ENCODE assay signal across 21 cellular contexts in the genomic region with DNA sequence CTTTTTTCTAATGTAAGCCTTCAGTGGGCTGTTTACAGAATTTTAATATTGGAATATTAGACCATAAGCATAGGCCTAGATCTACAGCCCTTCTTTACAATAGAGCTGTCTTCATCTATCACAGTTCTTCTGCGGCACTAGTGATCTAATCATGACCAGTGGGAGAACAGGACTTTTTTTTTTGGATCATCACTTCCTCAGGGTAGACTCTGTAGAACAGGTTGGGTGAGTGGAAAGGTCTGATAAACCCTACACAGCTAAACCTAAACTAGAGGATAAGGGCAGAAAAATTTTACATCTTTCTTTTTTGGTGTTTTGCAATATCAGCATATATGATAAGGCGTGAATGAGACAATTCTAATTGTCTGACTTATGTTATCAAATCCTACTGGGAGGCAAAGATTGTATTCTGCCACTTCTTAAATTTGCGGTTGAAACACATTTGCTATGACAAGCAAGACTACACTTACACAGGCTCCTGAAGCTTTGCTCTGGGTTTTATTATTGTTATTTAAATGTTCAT. TPM values are rescaled to one million over a fixed set of nuclear protein-coding genes. Genes with fewer than 3 reads are reported as not detected.
DNase-seq lines count a peak whose midpoint lies in the region; ATAC-seq, FAIRE-seq and TF ChIP-seq lines count a peak whose summit lies in the region.
"Had no signal": no experiment of that assay in that cellular context is flagged by ENCODE, and none has a peak within 500 bp of the region (broad histone marks: within the 10 kb centered on the region; RNA-seq: fewer than 3 reads in every experiment).

No MANE protein-coding gene starts in this region.

- no peak overlapping the region for H2AFZ ChIP-seq in Loucy (ENCODE audit: low read length)

- POLR2A ChIA-PET in CD8-positive, alpha-beta T cell (lab: Charles Lee) = interaction anchor here (1.4 to 3.8 kb wide), 5 partner anchors 52 to 1270 kb away, joined by 3 to 26 read pairs (median 12); a partner anchor contains a TSS

- H3K9me3 ChIP-seq in CD8-positive, alpha-beta T cell (ENCODE audit: low read length) = no peaks in the 10 kb centered on the region
- no peaks in the 10 kb centered on the region for H3K9me3 ChIP-seq in Loucy (ENCODE audit: insufficient read depth, low read depth, low read length)
- H3K9me3 ChIP-seq: BE2C, heart right ventricle, Peyer's patch, thyroid gland had no signal

- H3K4me3 ChIP-seq in CD8-positive, alpha-beta T cell (ENCODE audit: low read depth, low read length) = peak overlapping the region; percentile 69
- H3K4me3 ChIP-seq in Loucy (ENCODE audit: low read length, poor library complexity, severe bottlenecking) = peak overlapping the region; percentile 77
- H3K4me3 ChIP-seq: Peyer's patch, thyroid gland had no signal

- H3K27ac ChIP-seq in CD8-positive, alpha-beta T cell (ENCODE audit: low read depth, low read length) = no peak overlapping the region
- H3K27ac ChIP-seq: dorsolateral prefrontal cortex had no signal

- no peaks in the 10 kb centered on the region for H4K20me1 ChIP-seq in Loucy (ENCODE audit: insufficient read depth, low read length, poor library complexity, severe bottlenecking)

- H3K27me3 ChIP-seq in CD8-positive, alpha-beta T cell (ENCODE audit: insufficient read depth, low read length) = no peaks in the 10 kb centered on the region
- no peaks in the 10 kb centered on the region for H3K27me3 ChIP-seq in Loucy (ENCODE audit: insufficient read depth, low read length, poor library complexity, severe bottlenecking)
- H3K27me3 ChIP-seq: BE2C, dorsolateral prefrontal cortex, heart right ventricle, Peyer's patch, thyroid gland had no signal

- intact Hi-C loops in CD8-positive, alpha-beta T cell (cut with DNase I, micrococcal nuclease) = loop anchor here in 1 of 2 experiments (10.0 kb wide), 1 partner anchor 1345 kb away; a partner anchor contains a TSS
- intact Hi-C loops in activated T-helper 2 cell treated with anti-CD3 and anti-CD28 coated beads, Interferon-gamma antibody, Interleukin-2, Interleukin-4, amounts not matched to agents 10 μg/mL and 5 μg/mL and 100 μg/mL, durations not matched to agents 14 hours and 24 hours and 36 hours (cut with micrococcal nuclease) = no loop called here

- peak overlapping the region; percentile 78 for H3K4me2 ChIP-seq in Loucy (ENCODE audit: low read depth, low read length, poor library complexity, severe bottlenecking)

- no peak for TF ChIP-seq POLR2A in H54 (IDR thresholded peaks at IDR 0.05; ENCODE audit: low read depth, low read length)

- H3K4me1 Mint-ChIP-seq in CD8-positive, alpha-beta T cell (ENCODE audit: low read depth) = peaks cover 43% of the 10 kb centered on the region
- peaks cover 42% of the 10 kb centered on the region for H3K4me1 Mint-ChIP-seq in activated T-helper 2 cell treated with anti-CD3 and anti-CD28 coated beads, Interferon-gamma antibody, Interleukin-2, Interleukin-4, amounts not matched to agents 10 μg/mL and 5 μg/mL and 100 μg/mL, durations not matched to agents 14 hours and 24 hours and 36 hours (ENCODE audit: low read depth)
- H3K4me1 Mint-ChIP-seq in mesothelial cell of epicardium = peaks cover 35% of the 10 kb centered on the region

- DNase-seq in CD8-positive, alpha-beta T cell = no peak
- no peak for DNase-seq in activated T-helper 2 cell treated with anti-CD3 and anti-CD28 coated beads, Interferon-gamma antibody, Interleukin-2, Interleukin-4, amounts not matched to agents 10 μg/mL and 5 μg/mL and 100 μg/mL, durations not matched to agents 14 hours and 24 hours and 36 hours (ENCODE audit: low spot score)
- no peak for DNase-seq in mesothelial cell of epicardium (ENCODE audit: low spot score in 2 of 2, unreplicated experiment in 2 of 2)
- DNase-seq in dedifferentiated amniotic fluid mesenchymal stem cell (ENCODE audit: extremely low spot score) = no peak
- no peak for DNase-seq in H54 (ENCODE audit: insufficient read length, low spot score)
- DNase-seq in activated CD8-positive, alpha-beta memory T cell treated with anti-CD3 and anti-CD28 coated beads, Interleukin-2, amount 50 U/mL, for 4 hours = no peak
- DNase-seq: BE2C; DMS 273 treated with DMSO at 0.1 percent for 48 hours; dorsolateral prefrontal cortex; H7; heart right ventricle; islet precursor cell; NCI-H1930; NCI-H524 treated with DMSO at 0.1 percent for 48 hours; occipital lobe; Peyer's patch; stimulated activated CD4-positive, alpha-beta T cell treated with anti-CD3 and anti-CD28 coated beads, Interleukin-4, amount 100 ng/mL, for 4 hours had no signal

- H3F3A ChIP-seq in Loucy (ENCODE audit: low read depth) = no peaks in the 10 kb centered on the region

- no peaks in the 10 kb centered on the region for H3K9me3 Mint-ChIP-seq in CD8-positive, alpha-beta T cell
- no peaks in the 10 kb centered on the region for H3K9me3 Mint-ChIP-seq in activated T-helper 2 cell treated with anti-CD3 and anti-CD28 coated beads, Interferon-gamma antibody, Interleukin-2, Interleukin-4, amounts not matched to agents 10 μg/mL and 5 μg/mL and 100 μg/mL, durations not matched to agents 14 hours and 24 hours and 36 hours
- H3K9me3 Mint-ChIP-seq in mesothelial cell of epicardium = no peaks in the 10 kb centered on the region
- H3K9me3 Mint-ChIP-seq: activated naive CD4-positive, alpha-beta T cell treated with anti-CD3 and anti-CD28 coated beads for 36 hours had no signal

- no peaks in the 10 kb centered on the region for H3K27me3 Mint-ChIP-seq in CD8-positive, alpha-beta T cell (ENCODE audit: low read depth)
- peaks cover 7% of the 10 kb centered on the region for H3K27me3 Mint-ChIP-seq in activated T-helper 2 cell treated with anti-CD3 and anti-CD28 coated beads, Interferon-gamma antibody, Interleukin-2, Interleukin-4, amounts not matched to agents 10 μg/mL and 5 μg/mL and 100 μg/mL, durations not matched to agents 14 hours and 24 hours and 36 hours (ENCODE audit: low read depth)
- no peaks in the 10 kb centered on the region for H3K27me3 Mint-ChIP-seq in mesothelial cell of epicardium (ENCODE audit: low read depth)

- no peak for TF ChIP-seq CTCF in CD8-positive, alpha-beta T cell (IDR thresholded peaks at IDR 0.05)
- TF ChIP-seq CTCF in Loucy (conservative IDR thresholded peaks at IDR 0.05; ENCODE audit: low read length) (no peak), mesothelial cell of epicardium (IDR thresholded peaks at IDR 0.05; ENCODE audit: unreplicated experiment) (no peak)

- no peaks in the 10 kb centered on the region for H3K36me3 Mint-ChIP-seq in CD8-positive, alpha-beta T cell
- peaks cover 9% of the 10 kb centered on the region for H3K36me3 Mint-ChIP-seq in activated T-helper 2 cell treated with anti-CD3 and anti-CD28 coated beads, Interferon-gamma antibody, Interleukin-2, Interleukin-4, amounts not matched to agents 10 μg/mL and 5 μg/mL and 100 μg/mL, durations not matched to agents 14 hours and 24 hours and 36 hours (ENCODE audit: low read depth)
- peaks cover 16% of the 10 kb centered on the region for H3K36me3 Mint-ChIP-seq in mesothelial cell of epicardium

- ATAC-seq in CD8-positive, alpha-beta T cell = no peak
- no peak for ATAC-seq in GM21447 (IDR thresholded peaks at IDR 0.05; ENCODE audit: unreplicated experiment)
- ATAC-seq: heart right ventricle had no signal

- peaks cover 35% of the 10 kb centered on the region for H3K4me1 ChIP-seq in CD8-positive, alpha-beta T cell (ENCODE audit: insufficient read depth, low read length)
- H3K4me1 ChIP-seq in Loucy (ENCODE audit: insufficient read depth, low read length, poor library complexity, severe bottlenecking) = peaks cover 49% of the 10 kb centered on the region
- H3K4me1 ChIP-seq: BE2C, Peyer's patch had no signal

- FAIRE-seq in H54 (lab: Jason Lieb, UNC) = no peak

- no peaks in the 10 kb centered on the region for H3K36me3 ChIP-seq in CD8-positive, alpha-beta T cell (ENCODE audit: insufficient read depth, low read length)
- no peaks in the 10 kb centered on the region for H3K36me3 ChIP-seq in Loucy (ENCODE audit: insufficient read depth, low read length)
- H3K36me3 ChIP-seq: BE2C had no signal

- H3K79me2 ChIP-seq in Loucy (ENCODE audit: insufficient read depth, low read length) = no peaks in the 10 kb centered on the region

- H3K9me2 ChIP-seq in Loucy (replicated peaks; ENCODE audit: low read depth, low read length) = no peaks in the 10 kb centered on the region

- H3K4me3 Mint-ChIP-seq in CD8-positive, alpha-beta T cell = peak overlapping the region; percentile 85
- no peak overlapping the region for H3K4me3 Mint-ChIP-seq in activated T-helper 2 cell treated with anti-CD3 and anti-CD28 coated beads, Interferon-gamma antibody, Interleukin-2, Interleukin-4, amounts not matched to agents 10 μg/mL and 5 μg/mL and 100 μg/mL, durations not matched to agents 14 hours and 24 hours and 36 hours (ENCODE audit: low read depth)
- no peak overlapping the region for H3K4me3 Mint-ChIP-seq in mesothelial cell of epicardium
- H3K4me3 Mint-ChIP-seq: activated naive CD4-positive, alpha-beta T cell treated with anti-CD3 and anti-CD28 coated beads for 36 hours had no signal

- H3K27ac Mint-ChIP-seq in CD8-positive, alpha-beta T cell = peak overlapping the region; percentile 92
- peak overlapping the region; percentile 73 for H3K27ac Mint-ChIP-seq in activated T-helper 2 cell treated with anti-CD3 and anti-CD28 coated beads, Interferon-gamma antibody, Interleukin-2, Interleukin-4, amounts not matched to agents 10 μg/mL and 5 μg/mL and 100 μg/mL, durations not matched to agents 14 hours and 24 hours and 36 hours
- peak overlapping the region; percentile 74 for H3K27ac Mint-ChIP-seq in mesothelial cell of epicardium
- H3K27ac Mint-ChIP-seq: activated naive CD4-positive, alpha-beta T cell treated with anti-CD3 and anti-CD28 coated beads for 36 hours had no signal

- CTCF ChIA-PET in CD8-positive, alpha-beta T cell (lab: Charles Lee) = interaction anchor here (0.9 to 5.0 kb wide), 5 partner anchors 9 to 101 kb away, joined by 3 to 60 read pairs (median 6); no protein-coding TSS in a partner anchor

- H3K9ac ChIP-seq in Loucy (ENCODE audit: low read depth, low read length, poor library complexity, severe bottlenecking) = peak overlapping the region; percentile 64

RNA-seq across cellular contexts. Expression of a gene that starts 52.2 kb away (rescaled TPM):
- 1 to 10 TPM; 7.5 to 8.1 TPM for total RNA-seq in CD8-positive, alpha-beta T cell
- total RNA-seq in activated T-helper 2 cell treated with anti-CD3 and anti-CD28 coated beads, Interferon-gamma antibody, Interleukin-2, Interleukin-4, amounts not matched to agents 10 μg/mL and 5 μg/mL and 100 μg/mL, durations not matched to agents 14 hours and 24 hours and 36 hours = 22.9 and 24.2 TPM in 2 replicates
- 46.1 to 47.3 TPM (median 47.0 TPM) in 3 replicates for total RNA-seq in mesothelial cell of epicardium
